Comparison of ENCODE assay signal across 1 cellular context in the genomic region with DNA sequence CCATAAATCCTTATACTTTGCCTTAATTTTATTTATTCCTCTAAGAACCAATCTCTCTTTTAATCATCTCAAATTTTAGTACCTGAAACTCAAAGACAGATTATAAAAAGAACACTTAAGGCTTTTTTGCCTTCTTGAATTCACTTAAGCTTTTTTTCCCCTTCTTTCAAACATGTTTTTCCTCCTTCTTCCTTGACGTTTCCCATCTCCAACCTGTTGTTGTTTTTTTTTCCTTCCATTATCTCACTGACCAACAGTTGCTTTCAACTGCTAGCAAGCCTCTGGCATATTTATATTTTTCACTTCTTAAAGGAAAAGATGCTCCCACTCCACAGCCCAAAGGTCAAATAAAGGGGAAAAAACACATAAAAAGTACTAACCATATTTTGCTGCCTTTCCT.
TF ChIP-seq lines count a peak whose summit lies in the region.

No MANE protein-coding gene starts in this region.

TF ChIP-seq in WTC11, 78 proteins besides CTCF, POLR2A, EP300 and RAD21 (continued from another document):
- TF ChIP-seq, protein P1, sequence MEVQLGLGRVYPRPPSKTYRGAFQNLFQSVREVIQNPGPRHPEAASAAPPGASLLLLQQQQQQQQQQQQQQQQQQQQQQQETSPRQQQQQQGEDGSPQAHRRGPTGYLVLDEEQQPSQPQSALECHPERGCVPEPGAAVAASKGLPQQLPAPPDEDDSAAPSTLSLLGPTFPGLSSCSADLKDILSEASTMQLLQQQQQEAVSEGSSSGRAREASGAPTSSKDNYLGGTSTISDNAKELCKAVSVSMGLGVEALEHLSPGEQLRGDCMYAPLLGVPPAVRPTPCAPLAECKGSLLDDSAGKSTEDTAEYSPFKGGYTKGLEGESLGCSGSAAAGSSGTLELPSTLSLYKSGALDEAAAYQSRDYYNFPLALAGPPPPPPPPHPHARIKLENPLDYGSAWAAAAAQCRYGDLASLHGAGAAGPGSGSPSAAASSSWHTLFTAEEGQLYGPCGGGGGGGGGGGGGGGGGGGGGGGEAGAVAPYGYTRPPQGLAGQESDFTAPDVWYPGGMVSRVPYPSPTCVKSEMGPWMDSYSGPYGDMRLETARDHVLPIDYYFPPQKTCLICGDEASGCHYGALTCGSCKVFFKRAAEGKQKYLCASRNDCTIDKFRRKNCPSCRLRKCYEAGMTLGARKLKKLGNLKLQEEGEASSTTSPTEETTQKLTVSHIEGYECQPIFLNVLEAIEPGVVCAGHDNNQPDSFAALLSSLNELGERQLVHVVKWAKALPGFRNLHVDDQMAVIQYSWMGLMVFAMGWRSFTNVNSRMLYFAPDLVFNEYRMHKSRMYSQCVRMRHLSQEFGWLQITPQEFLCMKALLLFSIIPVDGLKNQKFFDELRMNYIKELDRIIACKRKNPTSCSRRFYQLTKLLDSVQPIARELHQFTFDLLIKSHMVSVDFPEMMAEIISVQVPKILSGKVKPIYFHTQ (CRISPR knock-in tag; IDR thresholded peaks at IDR 0.05), result no peak
- no peak for TF ChIP-seq ZNF671 (CRISPR knock-in tag; IDR thresholded peaks at IDR 0.05)
- TF ChIP-seq NR3C1 (CRISPR knock-in tag; conservative IDR thresholded peaks at IDR 0.05; ENCODE audit: low read depth), result no peak
- TF ChIP-seq, protein P2, sequence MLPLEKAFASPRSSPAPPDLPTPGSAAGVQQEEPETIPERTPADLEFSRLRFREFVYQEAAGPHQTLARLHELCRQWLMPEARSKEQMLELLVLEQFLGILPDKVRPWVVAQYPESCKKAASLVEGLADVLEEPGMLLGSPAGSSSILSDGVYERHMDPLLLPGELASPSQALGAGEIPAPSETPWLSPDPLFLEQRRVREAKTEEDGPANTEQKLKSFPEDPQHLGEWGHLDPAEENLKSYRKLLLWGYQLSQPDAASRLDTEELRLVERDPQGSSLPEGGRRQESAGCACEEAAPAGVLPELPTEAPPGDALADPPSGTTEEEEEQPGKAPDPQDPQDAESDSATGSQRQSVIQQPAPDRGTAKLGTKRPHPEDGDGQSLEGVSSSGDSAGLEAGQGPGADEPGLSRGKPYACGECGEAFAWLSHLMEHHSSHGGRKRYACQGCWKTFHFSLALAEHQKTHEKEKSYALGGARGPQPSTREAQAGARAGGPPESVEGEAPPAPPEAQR (CRISPR knock-in tag; IDR thresholded peaks at IDR 0.05), result no peak
- TF ChIP-seq ZNF138 (CRISPR knock-in tag; conservative IDR thresholded peaks at IDR 0.05), result no peak
- TF ChIP-seq NFATC4 (CRISPR knock-in tag; IDR thresholded peaks at IDR 0.05), result no peak
- TF ChIP-seq, protein P3, sequence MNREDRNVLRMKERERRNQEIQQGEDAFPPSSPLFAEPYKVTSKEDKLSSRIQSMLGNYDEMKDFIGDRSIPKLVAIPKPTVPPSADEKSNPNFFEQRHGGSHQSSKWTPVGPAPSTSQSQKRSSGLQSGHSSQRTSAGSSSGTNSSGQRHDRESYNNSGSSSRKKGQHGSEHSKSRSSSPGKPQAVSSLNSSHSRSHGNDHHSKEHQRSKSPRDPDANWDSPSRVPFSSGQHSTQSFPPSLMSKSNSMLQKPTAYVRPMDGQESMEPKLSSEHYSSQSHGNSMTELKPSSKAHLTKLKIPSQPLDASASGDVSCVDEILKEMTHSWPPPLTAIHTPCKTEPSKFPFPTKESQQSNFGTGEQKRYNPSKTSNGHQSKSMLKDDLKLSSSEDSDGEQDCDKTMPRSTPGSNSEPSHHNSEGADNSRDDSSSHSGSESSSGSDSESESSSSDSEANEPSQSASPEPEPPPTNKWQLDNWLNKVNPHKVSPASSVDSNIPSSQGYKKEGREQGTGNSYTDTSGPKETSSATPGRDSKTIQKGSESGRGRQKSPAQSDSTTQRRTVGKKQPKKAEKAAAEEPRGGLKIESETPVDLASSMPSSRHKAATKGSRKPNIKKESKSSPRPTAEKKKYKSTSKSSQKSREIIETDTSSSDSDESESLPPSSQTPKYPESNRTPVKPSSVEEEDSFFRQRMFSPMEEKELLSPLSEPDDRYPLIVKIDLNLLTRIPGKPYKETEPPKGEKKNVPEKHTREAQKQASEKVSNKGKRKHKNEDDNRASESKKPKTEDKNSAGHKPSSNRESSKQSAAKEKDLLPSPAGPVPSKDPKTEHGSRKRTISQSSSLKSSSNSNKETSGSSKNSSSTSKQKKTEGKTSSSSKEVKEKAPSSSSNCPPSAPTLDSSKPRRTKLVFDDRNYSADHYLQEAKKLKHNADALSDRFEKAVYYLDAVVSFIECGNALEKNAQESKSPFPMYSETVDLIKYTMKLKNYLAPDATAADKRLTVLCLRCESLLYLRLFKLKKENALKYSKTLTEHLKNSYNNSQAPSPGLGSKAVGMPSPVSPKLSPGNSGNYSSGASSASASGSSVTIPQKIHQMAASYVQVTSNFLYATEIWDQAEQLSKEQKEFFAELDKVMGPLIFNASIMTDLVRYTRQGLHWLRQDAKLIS (CRISPR knock-in tag; IDR thresholded peaks at IDR 0.05; ENCODE audit: borderline replicate concordance), result no peak
- TF ChIP-seq, protein P4, sequence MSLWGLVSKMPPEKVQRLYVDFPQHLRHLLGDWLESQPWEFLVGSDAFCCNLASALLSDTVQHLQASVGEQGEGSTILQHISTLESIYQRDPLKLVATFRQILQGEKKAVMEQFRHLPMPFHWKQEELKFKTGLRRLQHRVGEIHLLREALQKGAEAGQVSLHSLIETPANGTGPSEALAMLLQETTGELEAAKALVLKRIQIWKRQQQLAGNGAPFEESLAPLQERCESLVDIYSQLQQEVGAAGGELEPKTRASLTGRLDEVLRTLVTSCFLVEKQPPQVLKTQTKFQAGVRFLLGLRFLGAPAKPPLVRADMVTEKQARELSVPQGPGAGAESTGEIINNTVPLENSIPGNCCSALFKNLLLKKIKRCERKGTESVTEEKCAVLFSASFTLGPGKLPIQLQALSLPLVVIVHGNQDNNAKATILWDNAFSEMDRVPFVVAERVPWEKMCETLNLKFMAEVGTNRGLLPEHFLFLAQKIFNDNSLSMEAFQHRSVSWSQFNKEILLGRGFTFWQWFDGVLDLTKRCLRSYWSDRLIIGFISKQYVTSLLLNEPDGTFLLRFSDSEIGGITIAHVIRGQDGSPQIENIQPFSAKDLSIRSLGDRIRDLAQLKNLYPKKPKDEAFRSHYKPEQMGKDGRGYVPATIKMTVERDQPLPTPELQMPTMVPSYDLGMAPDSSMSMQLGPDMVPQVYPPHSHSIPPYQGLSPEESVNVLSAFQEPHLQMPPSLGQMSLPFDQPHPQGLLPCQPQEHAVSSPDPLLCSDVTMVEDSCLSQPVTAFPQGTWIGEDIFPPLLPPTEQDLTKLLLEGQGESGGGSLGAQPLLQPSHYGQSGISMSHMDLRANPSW (CRISPR knock-in tag; conservative IDR thresholded peaks at IDR 0.05; ENCODE audit: low read depth), result no peak
- TF ChIP-seq, protein P5, sequence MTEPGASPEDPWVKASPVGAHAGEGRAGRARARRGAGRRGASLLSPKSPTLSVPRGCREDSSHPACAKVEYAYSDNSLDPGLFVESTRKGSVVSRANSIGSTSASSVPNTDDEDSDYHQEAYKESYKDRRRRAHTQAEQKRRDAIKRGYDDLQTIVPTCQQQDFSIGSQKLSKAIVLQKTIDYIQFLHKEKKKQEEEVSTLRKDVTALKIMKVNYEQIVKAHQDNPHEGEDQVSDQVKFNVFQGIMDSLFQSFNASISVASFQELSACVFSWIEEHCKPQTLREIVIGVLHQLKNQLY (CRISPR knock-in tag; IDR thresholded peaks at IDR 0.05), result no peak
